Comparison of ENCODE assay signal across 15 cellular contexts in genomic region chr4:175874290-175874689, GRCh38.
DNase-seq lines count a peak whose midpoint lies in the region; ATAC-seq and TF ChIP-seq lines count a peak whose summit lies in the region.
"Had no signal": no experiment of that assay in that cellular context is flagged by ENCODE, and none has a peak within 500 bp of the region (broad histone marks: within the 10 kb centered on the region; RNA-seq: fewer than 3 reads in every experiment).

No MANE protein-coding gene starts in this region.

- no peak overlapping the region for H3K4me3 Mint-ChIP-seq in immature natural killer cell
- H3K4me3 Mint-ChIP-seq: CD4-positive, CD25-positive, alpha-beta regulatory T cell; T-helper 1 cell treated with Interleukin-12 subunit alpha and Interleukin-12 subunit beta and Interleukin-4 antibody, amounts not matched to agents 30 μg/mL and 1 μg/mL, for 36 hours had no signal

- no peak for ATAC-seq in heart right ventricle

- H3K27me3 ChIP-seq in heart right ventricle: no peaks in the 10 kb centered on the region
- H3K27me3 ChIP-seq: MG63 had no signal

- CTCF ChIA-PET in HEK293 (lab: Yijun Ruan, JAX): no interaction called here

- no peaks in the 10 kb centered on the region for H3K36me3 ChIP-seq in HEK293 (ENCODE audit: control insufficient read depth in 2 of 2, insufficient read depth in 1 of 2, low read length in 2 of 2)
- H3K36me3 ChIP-seq in heart right ventricle: no peaks in the 10 kb centered on the region
- H3K36me3 ChIP-seq: MG63 had no signal

- H3K27ac ChIP-seq in 22Rv1 (peak overlapping the region; percentile 96), HEK293 (ENCODE audit: extremely low read depth, low read depth, low read length) (no peak overlapping the region), heart right ventricle (no peak overlapping the region)
- H3K27ac ChIP-seq: SK-N-MC had no signal

- intact Hi-C loops in heart right ventricle (cut with DNase I): no loop called here

- no peak for TF ChIP-seq CTCF in 22Rv1 (IDR thresholded peaks at IDR 0.05)
- TF ChIP-seq CTCF in HEK293 (tag by site-specific recombination; IDR thresholded peaks at IDR 0.05): no peak
- no peak for TF ChIP-seq CTCF in heart right ventricle (IDR thresholded peaks at IDR 0.05)

- H3K4me3 ChIP-seq in HEK293 (ENCODE audit: low read depth, low read length) (no peak overlapping the region), heart right ventricle (no peak overlapping the region)
- H3K4me3 ChIP-seq: MG63, SK-N-MC had no signal

- H3K9me3 ChIP-seq in HEK293 (ENCODE audit: control insufficient read depth, insufficient read depth, low read depth, low read length) (no peaks in the 10 kb centered on the region), heart right ventricle (peaks cover 0 to 13% (median 0%) of the 10 kb centered on the region in 11 donors)

- H3K36me3 Mint-ChIP-seq in immature natural killer cell: peaks cover 0 to 4% (median 0%) of the 10 kb centered on the region in 3 donors
- H3K36me3 Mint-ChIP-seq: CD4-positive, CD25-positive, alpha-beta regulatory T cell had no signal

- no peaks in the 10 kb centered on the region for H3K27me3 Mint-ChIP-seq in immature natural killer cell (ENCODE audit: low read depth in 3 of 3)
- H3K27me3 Mint-ChIP-seq: CD4-positive, CD25-positive, alpha-beta regulatory T cell had no signal

- H3K4me1 ChIP-seq in HEK293 (ENCODE audit: control insufficient read depth, insufficient read depth, low read length) (peaks cover 5% of the 10 kb centered on the region), heart right ventricle (no peaks in the 10 kb centered on the region)

- 58 to 66% methylated on average over 4 of the region's 4 CpGs for WGBS in heart right ventricle, 2 donors

- no peak overlapping the region for H3K27ac Mint-ChIP-seq in immature natural killer cell
- H3K27ac Mint-ChIP-seq: CD4-positive, CD25-positive, alpha-beta regulatory T cell; T-helper 1 cell treated with Interleukin-12 subunit alpha and Interleukin-12 subunit beta and Interleukin-4 antibody, amounts not matched to agents 30 μg/mL and 1 μg/mL, for 36 hours had no signal

- peaks cover 8 to 38% (median 15%) of the 10 kb centered on the region in 6 donors for H3K9me3 Mint-ChIP-seq in immature natural killer cell
- H3K9me3 Mint-ChIP-seq: T-helper 1 cell treated with Interleukin-12 subunit alpha and Interleukin-12 subunit beta and Interleukin-4 antibody, amounts not matched to agents 30 μg/mL and 1 μg/mL, for 36 hours had no signal

- DNase-seq in NCI-H526 (lab: John Stamatoyannopoulos, UW): peak; percentile 16 to 55
- DNase-seq in SW480 (ENCODE audit: low spot score): peak; percentile 3
- no peak for DNase-seq in DMS53 treated with DMSO at 0.1 percent for 48 hours (lab: John Stamatoyannopoulos, UW; ENCODE audit: unreplicated experiment)
- no peak for DNase-seq in stimulated activated CD4-positive, alpha-beta T cell treated with anti-CD3 and anti-CD28 coated beads, Interleukin-2, amount 100 ng/mL, for 48 hours
- DNase-seq in immature natural killer cell: no peak
- no peak for DNase-seq in heart right ventricle
- DNase-seq: ACHN; CD4-positive, CD25-positive, alpha-beta regulatory T cell; GOT3; KG1; MG63 had no signal

- POLR2A ChIA-PET in HEK293 (lab: Yijun Ruan, JAX): no interaction called here

- no peaks in the 10 kb centered on the region for H3K4me1 Mint-ChIP-seq in immature natural killer cell
- H3K4me1 Mint-ChIP-seq: CD4-positive, CD25-positive, alpha-beta regulatory T cell had no signal

TF ChIP-seq in HEK293, 187 proteins besides CTCF, POLR2A, EP300 and RAD21:
- no peak for TF ChIP-seq ZNF837 (tag by site-specific recombination; IDR thresholded peaks at IDR 0.05)
- TF ChIP-seq KLF10 (tag by site-specific recombination; IDR thresholded peaks at IDR 0.05): no peak
- peak; percentile 40; the same call in 1 of the 2 replicates for TF ChIP-seq ZNF341 (tag by site-specific recombination; IDR thresholded peaks at IDR 0.05; ENCODE audit: low read depth)
- TF ChIP-seq ZNF324 (tag by site-specific recombination; IDR thresholded peaks at IDR 0.05): no peak
- no peak for TF ChIP-seq GLIS2 (tag by site-specific recombination; IDR thresholded peaks at IDR 0.05)
- no peak for TF ChIP-seq KLF7 (tag by site-specific recombination; IDR thresholded peaks at IDR 0.05; ENCODE audit: borderline replicate concordance)
- TF ChIP-seq BCL6B (tag by site-specific recombination; IDR thresholded peaks at IDR 0.05): no peak
- no peak for TF ChIP-seq WT1 (tag by site-specific recombination; IDR thresholded peaks at IDR 0.05)
- TF ChIP-seq ZNF138 (tag by site-specific recombination; IDR thresholded peaks at IDR 0.05; ENCODE audit: borderline replicate concordance): no peak

Comparison
In these comparisons a context has a peak if more than half of its experiments do, and no peak if none do; other contexts are left out.
1. DNase-seq: peak in NCI-H526 (2 of 2) and SW480 (single experiment); none in DMS53 treated with DMSO at 0.1 percent for 48 hours (single experiment), stimulated activated CD4-positive, alpha-beta T cell treated with anti-CD3 and anti-CD28 coated beads, Interleukin-2, amount 100 ng/mL, for 48 hours (0 of 2), immature natural killer cell (0 of 3) and heart right ventricle (0 of 2).